Comparison of ENCODE assay signal across 11 cellular contexts in the genomic region with DNA sequence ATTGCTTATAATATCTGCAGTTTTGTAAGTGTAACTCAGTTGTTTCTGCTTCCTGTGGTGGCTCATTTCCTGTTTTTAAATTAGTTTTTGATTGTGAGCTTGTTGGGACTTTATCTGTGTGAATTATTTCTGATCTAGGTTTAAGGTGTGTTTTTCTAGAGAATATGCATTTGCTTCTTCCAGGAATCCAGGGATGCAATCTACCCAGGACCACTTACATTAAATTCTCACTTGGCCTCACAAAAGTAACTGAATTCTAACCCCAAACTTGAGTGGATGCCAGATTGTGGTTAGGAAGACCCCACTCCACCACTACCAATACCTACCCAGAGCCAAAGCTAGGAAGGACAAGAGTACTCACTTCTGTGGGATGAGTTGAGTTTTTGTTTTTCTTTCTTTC. TPM values are rescaled to one million over a fixed set of nuclear protein-coding genes. Genes with fewer than 3 reads are reported as not detected.
DNase-seq lines count a peak whose midpoint lies in the region; ATAC-seq, FAIRE-seq and TF ChIP-seq lines count a peak whose summit lies in the region.
"Had no signal": no experiment of that assay in that cellular context is flagged by ENCODE, and none has a peak within 500 bp of the region (broad histone marks: within the 10 kb centered on the region; RNA-seq: fewer than 3 reads in every experiment).

No MANE protein-coding gene starts in this region.

- peak; percentile 26 for ATAC-seq in HG02678 (IDR thresholded peaks at IDR 0.05; ENCODE audit: unreplicated experiment)
- peak; percentile 44 for ATAC-seq in activated T-helper 17 cell treated with anti-CD3 and anti-CD28 coated beads, Interleukin-2, amount 50 U/mL, for 72 hours (replicated peaks)
- ATAC-seq in pancreas: no peak
- ATAC-seq in GM19455 (IDR thresholded peaks at IDR 0.05; ENCODE audit: unreplicated experiment): no peak

- no peaks in the 10 kb centered on the region for H3K9me3 ChIP-seq in pancreas

- H3K4me1 ChIP-seq in pancreas: peaks cover 0 to 6% (median 0%) of the 10 kb centered on the region in 3 donors

- H3K4me1 Mint-ChIP-seq in activated T-helper 17 cell treated with anti-CD3 and anti-CD28 coated beads, Interleukin-2, amount 50 U/mL, for 72 hours: peaks cover 29% of the 10 kb centered on the region
- H3K4me1 Mint-ChIP-seq: neural progenitor cell had no signal

- DNase-seq in NOMO-1 treated with DMSO at 0.1 percent for 48 hours (lab: John Stamatoyannopoulos, UW; ENCODE audit: unreplicated experiment) (peak; percentile 11), NOMO-1 treated with dmso at 0.1 percent for 144 hours (lab: John Stamatoyannopoulos, UW; ENCODE audit: unreplicated experiment) (no peak), pancreas (no peak), T-helper 9 cell (no peak)
- DNase-seq: 8988T, NCI-H748 treated with DMSO at 0.1 percent for 48 hours had no signal

- intact Hi-C loops in pancreas (cut with DNase I): no loop called here

- H3K27me3 ChIP-seq in pancreas: no peaks in the 10 kb centered on the region
- H3K27me3 ChIP-seq: neural progenitor cell had no signal

- H3K36me3 ChIP-seq in pancreas: peaks cover 0 to 7% (median 0%) of the 10 kb centered on the region in 3 donors

- H3K4me3 ChIP-seq in skin epidermis (no peak overlapping the region), pancreas (no peak overlapping the region)
- H3K4me3 ChIP-seq: neural progenitor cell had no signal

- TF ChIP-seq CTCF in pancreas (IDR thresholded peaks at IDR 0.05): no peak

- no peak for FAIRE-seq in pancreas (lab: Jason Lieb, UNC)

- peak overlapping the region; percentile 86 for H3K4me3 Mint-ChIP-seq in activated T-helper 17 cell treated with anti-CD3 and anti-CD28 coated beads, Interleukin-2, amount 50 U/mL, for 72 hours
- H3K4me3 Mint-ChIP-seq: neural progenitor cell had no signal

- no peaks in the 10 kb centered on the region for H3K27me3 Mint-ChIP-seq in activated T-helper 17 cell treated with anti-CD3 and anti-CD28 coated beads, Interleukin-2, amount 50 U/mL, for 72 hours

- peaks cover 17% of the 10 kb centered on the region for H3K36me3 Mint-ChIP-seq in activated T-helper 17 cell treated with anti-CD3 and anti-CD28 coated beads, Interleukin-2, amount 50 U/mL, for 72 hours (ENCODE audit: low read depth)

- H3K9me3 Mint-ChIP-seq in activated T-helper 17 cell treated with anti-CD3 and anti-CD28 coated beads, Interleukin-2, amount 50 U/mL, for 72 hours: no peaks in the 10 kb centered on the region
- H3K9me3 Mint-ChIP-seq: neural progenitor cell had no signal

- peak overlapping the region; percentile 94 for H3K27ac Mint-ChIP-seq in activated T-helper 17 cell treated with anti-CD3 and anti-CD28 coated beads, Interleukin-2, amount 50 U/mL, for 72 hours
- H3K27ac Mint-ChIP-seq: neural progenitor cell had no signal

- H3K27ac ChIP-seq in skin epidermis (peak overlapping the region in 17 of 21 experiments; percentile 14 to 91 (median 70)), pancreas (peak overlapping the region in 2 of 4 donors; percentile 6 to 19)
- H3K27ac ChIP-seq: neural progenitor cell had no signal

RNA-seq across cellular contexts. Expression of a gene that starts 11.9 kb away (rescaled TPM):
- 10 to 100 TPM; 13.4 to 14.0 TPM for total RNA-seq in activated T-helper 17 cell treated with anti-CD3 and anti-CD28 coated beads, Interleukin-2, amount 50 U/mL, for 72 hours
- total RNA-seq in pancreas: 1 to 10 TPM; 4.5 to 7.8 (median 5.9) TPM
- polyA plus RNA-seq in pancreas: 1 to 10 TPM; 2.9 to 4.3 TPM

RNA-seq across cellular contexts. Expression of a gene that starts 34.9 kb away (rescaled TPM):
- 100 to 1,000 TPM in 1 of 2 donors, 10 to 100 TPM in 1; 90.0 to 122 TPM for total RNA-seq in activated T-helper 17 cell treated with anti-CD3 and anti-CD28 coated beads, Interleukin-2, amount 50 U/mL, for 72 hours
- 10 to 100 TPM; 30.0 to 46.6 (median 31.3) TPM for total RNA-seq in pancreas
- polyA plus RNA-seq in pancreas: 10 to 100 TPM; 53.6 to 55.8 TPM

RNA-seq across cellular contexts. Expression of a gene that starts 46.5 kb away (rescaled TPM):
- total RNA-seq in activated T-helper 17 cell treated with anti-CD3 and anti-CD28 coated beads, Interleukin-2, amount 50 U/mL, for 72 hours: 100 to 1,000 TPM; 220 to 329 TPM
- 10 to 100 TPM; 21.3 to 51.0 (median 28.5) TPM for total RNA-seq in pancreas
- 10 to 100 TPM in 1 of 2 donors, 1 to 10 TPM in 1; 9.7 to 11.0 TPM for polyA plus RNA-seq in pancreas

RNA-seq across cellular contexts. Expression of a gene that starts 49.5 kb away (rescaled TPM):
- 10 to 100 TPM; 18.7 to 38.7 TPM for total RNA-seq in activated T-helper 17 cell treated with anti-CD3 and anti-CD28 coated beads, Interleukin-2, amount 50 U/mL, for 72 hours
- total RNA-seq in pancreas: 10 to 100 TPM; 15.8 to 26.9 (median 18.5) TPM
- 1 to 10 TPM; 8.1 to 9.5 TPM for polyA plus RNA-seq in pancreas

Comparison
In these comparisons a context has a peak if more than half of its experiments do, and no peak if none do; other contexts are left out.
1. ATAC-seq: peak in HG02678 (single experiment) and activated T-helper 17 cell treated with anti-CD3 and anti-CD28 coated beads, Interleukin-2, amount 50 U/mL, for 72 hours (single experiment); none in pancreas (0 of 4) and GM19455 (single experiment).
2. RNA of a gene that starts 46.5 kb away (total RNA-seq): 220 to 329 TPM in activated T-helper 17 cell treated with anti-CD3 and anti-CD28 coated beads, Interleukin-2, amount 50 U/mL, for 72 hours; 21.3 to 51.0 TPM in pancreas; every median in the first group is over 4 times any median in the second.